Comparison of ENCODE assay signal across 1 cellular context in genomic region chr10:52637592-52637991, GRCh38.
TF ChIP-seq lines count a peak whose summit lies in the region.

No MANE protein-coding gene starts in this region.

TF ChIP-seq in endothelial cell of umbilical vein, 7 proteins besides CTCF, POLR2A, EP300 and RAD21:
- TF ChIP-seq JUN (IDR thresholded peaks at IDR 0.05; ENCODE audit: borderline replicate concordance, insufficient read depth, insufficient read length, low read depth) (no peak), POLR2AphosphoS5 (IDR thresholded peaks at IDR 0.05; ENCODE audit: insufficient read depth, low read depth, low read length) (no peak), MAX (IDR thresholded peaks at IDR 0.05; ENCODE audit: insufficient read depth, insufficient read length) (no peak), GATA2 (IDR thresholded peaks at IDR 0.05; ENCODE audit: insufficient read depth, insufficient read length, low read depth, low read length) (no peak), MYC (IDR thresholded peaks at IDR 0.05; ENCODE audit: low read depth, low read length) (no peak), EZH2 (IDR thresholded peaks at IDR 0.05; ENCODE audit: borderline replicate concordance, low read depth, low read length, severe bottlenecking) (no peak), FOS (IDR thresholded peaks at IDR 0.05; ENCODE audit: borderline replicate concordance, insufficient read depth, low read length) (no peak)
